In genomic region chr1:235160965-235161684, GRCh38 we compare ENCODE assay signal across 1 cellular context.
TF ChIP-seq lines count a peak whose summit lies in the region.

Gene RBM34, minus strand, starts transcription at chr1:235161250. Its CDS starts 24 bp downstream, at chr1:235161226.

TF ChIP-seq in H1, 55 proteins besides CTCF, POLR2A, EP300 and RAD21 (continued from another document):
- TF ChIP-seq RBBP5 (IDR thresholded peaks at IDR 0.05; ENCODE audit: borderline replicate concordance, low read depth, low read length): peak; percentile 87
- TF ChIP-seq SAP30 (IDR thresholded peaks at IDR 0.05; ENCODE audit: insufficient read depth, insufficient replicate concordance, low read length): peak; percentile 85
- TF ChIP-seq PHF8 (conservative IDR thresholded peaks at IDR 0.05; ENCODE audit: low read depth, low read length): peak; percentile 97
- TF ChIP-seq ATF2 (IDR thresholded peaks at IDR 0.05; ENCODE audit: low read length): no peak; the same call in 1 of the 2 replicates
- TF ChIP-seq GABPA (IDR thresholded peaks at IDR 0.05; ENCODE audit: borderline replicate concordance, insufficient read depth, low read length): peak; percentile 87; the same call in 1 of the 2 replicates
- no peak for TF ChIP-seq RXRA (IDR thresholded peaks at IDR 0.05; ENCODE audit: insufficient read depth, low read depth, low read length)
- peak; percentile 30; the same call in 1 of the 2 replicates for TF ChIP-seq GTF2F1 (IDR thresholded peaks at IDR 0.05; ENCODE audit: borderline replicate concordance, low read depth, low read length)
- no peak for TF ChIP-seq JUN (IDR thresholded peaks at IDR 0.05; ENCODE audit: low read depth, low read length)
- TF ChIP-seq MAX (IDR thresholded peaks at IDR 0.05): peak; percentile 36; the same call in 1 of the 2 replicates
- peak; percentile 97 for TF ChIP-seq ASH2L (IDR thresholded peaks at IDR 0.05; ENCODE audit: low read length)
- no peak for TF ChIP-seq YY1 (IDR thresholded peaks at IDR 0.05; ENCODE audit: low read depth, low read length)
- TF ChIP-seq TAF1 (IDR thresholded peaks at IDR 0.05; ENCODE audit: low read depth, low read length): peak; percentile 96
- TF ChIP-seq CHD1 (IDR thresholded peaks at IDR 0.05; ENCODE audit: low read depth, low read length): no peak
- TF ChIP-seq NRF1 (IDR thresholded peaks at IDR 0.05; ENCODE audit: low read depth, low read length): 0 out of 2 replicates have a peak, but pooled peaks have one; percentile 12
- TF ChIP-seq EGR1 (IDR thresholded peaks at IDR 0.05; ENCODE audit: borderline replicate concordance, low read depth, low read length): peak; percentile 65
- TF ChIP-seq KDM4A (IDR thresholded peaks at IDR 0.05; ENCODE audit: low read depth, low read length, severe bottlenecking): no peak
- peak; percentile 34 to 96; a peak in 2 of 4 replicates for TF ChIP-seq SIN3A (conservative IDR thresholded peaks at IDR 0.05 in 1 of 2, IDR thresholded peaks at IDR 0.05 in 1 of 2; ENCODE audit: low read depth in 1 of 2, low read length in 2 of 2)
- TF ChIP-seq BRCA1 (IDR thresholded peaks at IDR 0.05; ENCODE audit: low read depth, low read length): no peak
- peak; percentile 81 for TF ChIP-seq TAF7 (optimal IDR thresholded peaks at IDR 0.05; ENCODE audit: borderline replicate concordance, low read depth, low read length)
- TF ChIP-seq HDAC2 (IDR thresholded peaks at IDR 0.05; ENCODE audit: borderline replicate concordance in 1 of 2, low read depth in 2 of 2, low read length in 2 of 2): peak in 1 of 2 experiments; percentile 33; a peak in 1 of 4 replicates
- 0 out of 2 replicates have a peak, but pooled peaks have one; percentile 73 for TF ChIP-seq SP4 (IDR thresholded peaks at IDR 0.05; ENCODE audit: low read length)
